ENCODE assay signal across 9 cellular contexts in the genomic region with DNA sequence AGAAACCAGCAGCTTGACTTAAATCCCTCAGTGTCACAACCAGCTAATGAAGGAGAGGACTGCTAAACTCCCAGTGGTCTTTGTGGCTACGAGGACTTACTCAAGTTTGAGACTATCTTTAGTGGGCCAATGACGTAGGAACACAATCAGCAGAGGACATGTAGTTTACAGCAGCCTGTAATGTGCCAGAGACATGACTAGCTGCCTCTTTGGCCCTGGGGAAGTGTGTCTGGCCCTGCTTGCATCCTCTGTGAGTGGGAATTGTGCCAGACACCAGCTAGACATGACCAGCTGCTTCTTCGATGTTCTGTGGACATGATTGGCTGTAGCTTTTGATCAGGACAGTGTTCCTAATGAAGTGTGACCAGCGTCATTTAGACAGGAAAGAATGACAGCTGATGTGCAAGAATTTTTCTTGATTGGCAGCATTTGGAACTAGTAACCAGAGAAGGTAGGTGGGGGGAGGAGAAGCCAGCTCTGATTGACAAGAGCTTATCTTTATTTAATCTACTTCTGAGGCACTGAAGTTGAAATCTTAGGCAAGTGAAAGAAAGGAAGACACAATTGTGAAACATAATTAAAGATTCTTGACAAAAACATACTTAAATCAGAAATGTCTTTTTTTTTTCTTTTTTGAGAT.
DNase-seq lines count a peak whose midpoint lies in the region; ATAC-seq and TF ChIP-seq lines count a peak whose summit lies in the region.
"Had no signal": no experiment of that assay in that cellular context is flagged by ENCODE, and none has a peak within 500 bp of the region (broad histone marks: within the 10 kb centered on the region; RNA-seq: fewer than 3 reads in every experiment).

No MANE protein-coding gene starts in this region.

- TF ChIP-seq CTCF in OCI-LY1 (IDR thresholded peaks at IDR 0.05; ENCODE audit: low read length) = no peak

- peaks cover 95% of the 10 kb centered on the region for H3K79me2 ChIP-seq in OCI-LY1 (ENCODE audit: insufficient read depth, low read length)

- peak overlapping the region; percentile 29; the same call in 1 of the 2 replicates for H3K4me2 ChIP-seq in OCI-LY1 (ENCODE audit: low read length)

- DNase-seq in left kidney (ENCODE audit: low read depth, low spot score) (peak; percentile 41), NCI-H2227 (lab: John Stamatoyannopoulos, UW; ENCODE audit: unreplicated experiment) (no peak), NCI-H2227 treated with DMSO at 0.1 percent for 48 hours (lab: John Stamatoyannopoulos, UW) (no peak), hepatic stellate cell (ENCODE audit: low spot score) (no peak)
- DNase-seq in stimulated activated CD4-positive, alpha-beta T cell treated with anti-CD3 and anti-CD28 coated beads, Interleukin-2, amount 100 ng/mL, for 24 hours = no peak

- peak overlapping the region; percentile 55 for H3K27ac ChIP-seq in OCI-LY1 (ENCODE audit: low read depth, low read length, poor library complexity, severe bottlenecking)
- H3K27ac ChIP-seq: Peyer's patch had no signal

- H2AFZ ChIP-seq in OCI-LY1 (ENCODE audit: low read length) = no peak overlapping the region

- H3K9me2 ChIP-seq in OCI-LY1 (ENCODE audit: low read depth, low read length) = no peaks in the 10 kb centered on the region

- peaks cover 51% of the 10 kb centered on the region for H3K4me1 ChIP-seq in OCI-LY1 (ENCODE audit: insufficient read depth, low read length, severe bottlenecking)

- no peaks in the 10 kb centered on the region for H3K9me3 ChIP-seq in OCI-LY1 (ENCODE audit: low read length)
- H3K9me3 ChIP-seq: Peyer's patch had no signal

- ATAC-seq in GM18858 (IDR thresholded peaks at IDR 0.05; ENCODE audit: unreplicated experiment) (peak; percentile 34), HG02798 (IDR thresholded peaks at IDR 0.05; ENCODE audit: poor library complexity, unreplicated experiment) (peak; percentile 42)

- no peak overlapping the region; the same call in 1 of the 2 replicates for H3K9ac ChIP-seq in OCI-LY1 (ENCODE audit: low read length)

- H3K27me3 ChIP-seq in OCI-LY1 (ENCODE audit: insufficient read depth, low read length) = no peaks in the 10 kb centered on the region
- H3K27me3 ChIP-seq: Peyer's patch had no signal

- H3K36me3 ChIP-seq in OCI-LY1 (ENCODE audit: insufficient read depth, low read length) = no peaks in the 10 kb centered on the region
- H3K36me3 ChIP-seq: Peyer's patch had no signal

- H3K4me3 ChIP-seq in OCI-LY1 (ENCODE audit: low read depth, low read length, poor library complexity, severe bottlenecking) = peak overlapping the region; percentile 0
- H3K4me3 ChIP-seq: Peyer's patch had no signal

- peaks cover 13% of the 10 kb centered on the region; the same call in 1 of the 2 replicates for H4K20me1 ChIP-seq in OCI-LY1 (ENCODE audit: insufficient read depth, low read length)

- H3F3A ChIP-seq in OCI-LY1 (ENCODE audit: insufficient read depth, low read length) = no peaks in the 10 kb centered on the region
